In genomic region chr18:74141638-74142037, GRCh38 we compare ENCODE assay signal across 27 cellular contexts. TPM values are rescaled to one million over a fixed set of nuclear protein-coding genes. Genes with fewer than 3 reads are reported as not detected.
"Had no signal": no experiment of that assay in that cellular context is flagged by ENCODE, and none has a peak within 500 bp of the region (broad histone marks: within the 10 kb centered on the region; RNA-seq: fewer than 3 reads in every experiment).

No MANE protein-coding gene starts in this region.

- H3K27me3 ChIP-seq: gastrocnemius medialis, testis, uterus had no signal

- FAIRE-seq: small intestine had no signal

- H3K4me3 Mint-ChIP-seq: activated CD4-positive, alpha-beta memory T cell treated with anti-CD3 and anti-CD28 coated beads, Interleukin-2, amount 10 ng/mL, durations not matched to agents 7 days and 5 days; activated CD4-positive, alpha-beta T cell treated with anti-CD3 and anti-CD28 coated beads, Interleukin-2, amount 10 ng/mL, durations not matched to agents 24 days and 14 days; activated naive CD4-positive, alpha-beta T cell treated with anti-CD3 and anti-CD28 coated beads for 36 hours; activated naive CD8-positive, alpha-beta T cell treated with anti-CD3 and anti-CD28 coated beads, Interleukin-2, amount 10 ng/mL, durations not matched to agents 7 days and 5 days; activated T-cell treated with anti-CD3 and anti-CD28 coated beads, Interleukin-2, amount 50 U/mL, for 72 hours; dendritic cell treated with granulocyte-macrophage colony-stimulating factor and Interleukin-4, amounts not matched to agents 40 ng/mL and 50 ng/mL, for 4 days; nephron progenitor cell; stimulated activated naive B cell treated with anti-CD40 and anti-IgM and Interleukin-4, amounts not matched to agents 10 μg/mL and 1 μg/mL and 100 μg/mL, for 72 hours had no signal

- H3K27ac Mint-ChIP-seq: activated CD4-positive, alpha-beta memory T cell treated with anti-CD3 and anti-CD28 coated beads, Interleukin-2, amount 10 ng/mL, durations not matched to agents 7 days and 5 days; activated CD4-positive, alpha-beta T cell treated with anti-CD3 and anti-CD28 coated beads, Interleukin-2, amount 10 ng/mL, durations not matched to agents 24 days and 14 days; activated naive CD4-positive, alpha-beta T cell treated with anti-CD3 and anti-CD28 coated beads for 36 hours; activated naive CD8-positive, alpha-beta T cell treated with anti-CD3 and anti-CD28 coated beads, Interleukin-2, amount 10 ng/mL, durations not matched to agents 7 days and 5 days; activated T-cell treated with anti-CD3 and anti-CD28 coated beads, Interleukin-2, amount 50 U/mL, for 72 hours; dendritic cell treated with granulocyte-macrophage colony-stimulating factor and Interleukin-4, amounts not matched to agents 40 ng/mL and 50 ng/mL, for 4 days; nephron progenitor cell; stimulated activated naive B cell treated with anti-CD40 and anti-IgM and Interleukin-4, amounts not matched to agents 10 μg/mL and 1 μg/mL and 100 μg/mL, for 72 hours had no signal

- H3K4me3 ChIP-seq: cardiac muscle cell, esophagus muscularis mucosa, gastrocnemius medialis, testis, uterus had no signal

- ATAC-seq: activated CD4-positive, CD25-positive, alpha-beta regulatory T cell treated with anti-CD3 and anti-CD28 coated beads, Interleukin-2, amount 50 U/mL, for 24 hours; activated T-cell treated with anti-CD3 and anti-CD28 coated beads, Interleukin-2, amount 50 U/mL, for 72 hours; gastrocnemius medialis; left ventricle myocardium superior; sciatic nerve; stimulated activated naive B cell treated with anti-CD40 and anti-IgM and Interleukin-4, amounts not matched to agents 10 μg/mL and 1 μg/mL and 100 μg/mL, for 72 hours had no signal

- H3K36me3 ChIP-seq: cardiac muscle cell, esophagus muscularis mucosa, gastrocnemius medialis, uterus had no signal

- H3K4me1 ChIP-seq: gastrocnemius medialis, testis, uterus had no signal

- DNase-seq: activated CD4-positive, alpha-beta memory T cell treated with anti-CD3 and anti-CD28 coated beads, Interleukin-2, amount 10 ng/mL, durations not matched to agents 7 days and 5 days; activated CD4-positive, alpha-beta T cell treated with anti-CD3 and anti-CD28 coated beads, Interleukin-2, amount 10 ng/mL, durations not matched to agents 24 days and 14 days; activated effector memory CD4-positive, alpha-beta T cell treated with Interleukin-2 at 50 U/mL for 16 hours; activated naive CD4-positive, alpha-beta T cell treated with anti-CD3 and anti-CD28 coated beads for 36 hours; activated naive CD8-positive, alpha-beta T cell treated with anti-CD3 and anti-CD28 coated beads, Interleukin-2, amount 10 ng/mL, durations not matched to agents 7 days and 5 days; activated T-cell treated with anti-CD3 and anti-CD28 coated beads, Interleukin-2, amount 50 U/mL, for 72 hours; amniotic stem cell; effector CD8-positive, alpha-beta T cell; gastrocnemius medialis; hippocampal formation; left ventricle myocardium superior; nephron progenitor cell; nucleus accumbens; small intestine; stimulated activated CD4-positive, alpha-beta T cell treated with anti-CD3 and anti-CD28 coated beads, Interleukin-15, amount 100 ng/mL, for 24 hours; stimulated activated CD4-positive, alpha-beta T cell treated with anti-CD3 and anti-CD28 coated beads, Interleukin-2, amount 100 ng/mL, for 48 hours; stimulated activated CD8-positive, alpha-beta memory T cell treated with anti-CD3 and anti-CD28 coated beads, Interleukin-4, amount 100 ng/mL, for 48 hours; stimulated activated naive B cell treated with anti-CD40 and anti-IgM and Interleukin-4, amounts not matched to agents 10 μg/mL and 1 μg/mL and 100 μg/mL, for 72 hours; T-helper 2 cell; testis; trophoblast cell; uterus had no signal

- H3K9me3 ChIP-seq: esophagus muscularis mucosa, gastrocnemius medialis, testis, uterus had no signal

- H3K9me3 Mint-ChIP-seq: activated CD4-positive, alpha-beta memory T cell treated with anti-CD3 and anti-CD28 coated beads, Interleukin-2, amount 10 ng/mL, durations not matched to agents 7 days and 5 days; activated CD4-positive, alpha-beta T cell treated with anti-CD3 and anti-CD28 coated beads, Interleukin-2, amount 10 ng/mL, durations not matched to agents 24 days and 14 days; activated naive CD4-positive, alpha-beta T cell treated with anti-CD3 and anti-CD28 coated beads for 36 hours; activated naive CD8-positive, alpha-beta T cell treated with anti-CD3 and anti-CD28 coated beads, Interleukin-2, amount 10 ng/mL, durations not matched to agents 7 days and 5 days; activated T-cell treated with anti-CD3 and anti-CD28 coated beads, Interleukin-2, amount 50 U/mL, for 72 hours; dendritic cell treated with granulocyte-macrophage colony-stimulating factor and Interleukin-4, amounts not matched to agents 40 ng/mL and 50 ng/mL, for 4 days; nephron progenitor cell; stimulated activated naive B cell treated with anti-CD40 and anti-IgM and Interleukin-4, amounts not matched to agents 10 μg/mL and 1 μg/mL and 100 μg/mL, for 72 hours had no signal

- H3K27ac ChIP-seq: cardiac muscle cell, esophagus muscularis mucosa, gastrocnemius medialis, testis, uterus had no signal

- H3K36me3 Mint-ChIP-seq: activated naive CD8-positive, alpha-beta T cell treated with anti-CD3 and anti-CD28 coated beads, Interleukin-2, amount 10 ng/mL, durations not matched to agents 7 days and 5 days; stimulated activated naive B cell treated with anti-CD40 and anti-IgM and Interleukin-4, amounts not matched to agents 10 μg/mL and 1 μg/mL and 100 μg/mL, for 72 hours had no signal

RNA-seq across cellular contexts. Expression of gene FBXO15, which starts 6.0 kb away (rescaled TPM):
- total RNA-seq: gastrocnemius medialis, left ventricle myocardium superior had no signal
